Comparison of ENCODE assay signal across 17 cellular contexts in genomic region chr1:168216171-168216570, GRCh38.
"Had no signal": no experiment of that assay in that cellular context is flagged by ENCODE, and none has a peak within 500 bp of the region (broad histone marks: within the 10 kb centered on the region; RNA-seq: fewer than 3 reads in every experiment).

No MANE protein-coding gene starts in this region.

- H3K4me1 ChIP-seq: esophagus muscularis mucosa, foreskin keratinocyte, spleen, stomach had no signal

- H3K27ac ChIP-seq: epithelial cell of prostate, esophagus muscularis mucosa, foreskin keratinocyte, neutrophil, spleen, stomach had no signal

- H3K4me3 Mint-ChIP-seq: dendritic cell treated with granulocyte-macrophage colony-stimulating factor and Interleukin-4, amounts not matched to agents 40 ng/mL and 50 ng/mL, for 4 days; effector memory CD8-positive, alpha-beta T cell; naive thymus-derived CD8-positive, alpha-beta T cell had no signal

- H3K27me3 ChIP-seq: esophagus muscularis mucosa, foreskin keratinocyte, neutrophil, spleen had no signal

- FAIRE-seq: keratinocyte had no signal

- DNase-seq: effector memory CD8-positive, alpha-beta T cell; foreskin keratinocyte; head of caudate nucleus; left colon; mammary epithelial cell; naive thymus-derived CD8-positive, alpha-beta T cell; spleen; stimulated activated CD4-positive, alpha-beta T cell treated with anti-CD3 and anti-CD28 coated beads, Interleukin-2, amount 100 ng/mL, for 24 hours; stimulated activated naive CD4-positive, alpha-beta T cell; stomach; substantia nigra; trophoblast cell had no signal

- H3K4me3 ChIP-seq: esophagus muscularis mucosa, spleen, stomach had no signal

- H3K27ac Mint-ChIP-seq: dendritic cell treated with granulocyte-macrophage colony-stimulating factor and Interleukin-4, amounts not matched to agents 40 ng/mL and 50 ng/mL, for 4 days; effector memory CD8-positive, alpha-beta T cell; naive thymus-derived CD8-positive, alpha-beta T cell had no signal

- H3K36me3 ChIP-seq: esophagus muscularis mucosa, neutrophil, spleen, stomach had no signal

- H3K9me3 ChIP-seq: neutrophil had no signal

- ATAC-seq: effector memory CD8-positive, alpha-beta T cell; foreskin keratinocyte; left colon; naive thymus-derived CD8-positive, alpha-beta T cell had no signal
